In the genomic region with DNA sequence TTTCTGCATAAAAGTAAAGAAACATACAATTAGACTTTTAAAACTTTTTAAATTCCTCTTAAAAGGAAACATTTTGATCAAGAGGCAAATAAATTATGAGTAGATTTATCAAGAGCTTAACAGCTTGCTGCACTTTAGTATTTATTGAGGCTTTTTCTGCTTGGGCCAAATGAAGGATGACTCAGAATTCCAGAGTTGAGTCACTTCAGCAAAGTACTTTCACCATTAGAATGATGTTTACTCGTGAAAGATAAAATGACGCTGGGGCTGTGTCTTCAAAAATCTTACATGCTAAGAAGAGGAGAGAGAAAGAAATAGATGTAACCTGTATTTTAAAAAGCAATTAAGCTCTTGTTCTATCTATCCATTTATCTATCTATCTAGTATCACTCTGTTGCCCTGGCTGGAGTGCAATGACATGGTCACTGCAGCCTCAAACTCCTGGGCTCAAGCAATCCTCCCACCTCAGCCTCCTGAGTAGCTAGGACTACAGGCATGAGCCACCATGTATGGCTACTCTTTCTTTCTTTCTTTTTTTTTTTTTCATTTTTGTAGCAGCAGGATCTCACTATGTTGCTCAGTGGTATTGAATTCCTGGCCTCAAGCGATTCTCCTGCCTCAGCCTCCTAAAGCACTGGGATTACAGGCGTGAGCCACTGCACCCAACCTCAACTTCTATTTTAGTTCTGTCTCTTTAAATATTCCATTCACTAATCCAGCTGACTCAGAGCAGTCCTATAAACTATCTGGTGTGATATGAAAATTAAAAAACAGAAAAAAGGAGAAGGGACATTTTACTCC, we compare ENCODE assay signal across 8 cellular contexts.
DNase-seq lines count a peak whose midpoint lies in the region; ATAC-seq and TF ChIP-seq lines count a peak whose summit lies in the region.

No MANE protein-coding gene starts in this region.

- no peak for TF ChIP-seq CTCF in left ventricle myocardium inferior (IDR thresholded peaks at IDR 0.05; ENCODE audit: borderline replicate concordance)
- TF ChIP-seq CTCF in vagina (IDR thresholded peaks at IDR 0.05), result no peak
- TF ChIP-seq CTCF in body of pancreas (IDR thresholded peaks at IDR 0.05), result no peak

- DNase-seq in ACHN, result peak; percentile 66
- peak; percentile 69 for DNase-seq in RPMI7951 (ENCODE audit: low read depth)
- DNase-seq in left ventricle myocardium inferior, result no peak
- no peak for DNase-seq in vagina (ENCODE audit: extremely low spot score in 2 of 2)
- DNase-seq in body of pancreas, result no peak
- DNase-seq in substantia nigra (lab: John Stamatoyannopoulos, UW), result no peak
- DNase-seq in SKM-1 treated with dmso at 0.1 percent for 144 hours (lab: John Stamatoyannopoulos, UW; ENCODE audit: unreplicated experiment), result no peak

- H3K4me1 ChIP-seq in left ventricle myocardium inferior (peaks cover 9% of the 10 kb centered on the region), vagina (peaks cover 36% of the 10 kb centered on the region), body of pancreas (peaks cover 6% of the 10 kb centered on the region)

- no peaks in the 10 kb centered on the region for H3K36me3 ChIP-seq in left ventricle myocardium inferior
- H3K36me3 ChIP-seq in vagina, result no peaks in the 10 kb centered on the region
- no peaks in the 10 kb centered on the region for H3K36me3 ChIP-seq in body of pancreas (replicated peaks in 1 of 2; ENCODE audit: insufficient read depth in 1 of 2, low read depth in 2 of 2)

- peak overlapping the region; percentile 60 for H3K27ac ChIP-seq in left ventricle myocardium inferior (replicated peaks)
- H3K27ac ChIP-seq in vagina, result peak overlapping the region; percentile 91
- peak overlapping the region in 1 of 4 donors; percentile 26 for H3K27ac ChIP-seq in body of pancreas
- no peak overlapping the region for H3K27ac ChIP-seq in substantia nigra (ENCODE audit: low read depth, low read length, poor library complexity, severe bottlenecking)

- peak; percentile 51 for ATAC-seq in GM21381 (IDR thresholded peaks at IDR 0.05; ENCODE audit: unreplicated experiment)
- no peak for ATAC-seq in body of pancreas

- 75 to 76% methylated on average over 4 of the region's 4 CpGs for WGBS in body of pancreas, 2 donors

- TF ChIP-seq POLR2A in vagina (IDR thresholded peaks at IDR 0.05), result no peak
- TF ChIP-seq POLR2A in body of pancreas (IDR thresholded peaks at IDR 0.05), result no peak

- no peaks in the 10 kb centered on the region for H3K27me3 ChIP-seq in left ventricle myocardium inferior (ENCODE audit: low read depth)
- no peaks in the 10 kb centered on the region for H3K27me3 ChIP-seq in vagina
- H3K27me3 ChIP-seq in body of pancreas, result no peaks in the 10 kb centered on the region

- no peaks in the 10 kb centered on the region for H3K9me3 ChIP-seq in left ventricle myocardium inferior (replicated peaks)
- no peaks in the 10 kb centered on the region for H3K9me3 ChIP-seq in vagina
- no peaks in the 10 kb centered on the region for H3K9me3 ChIP-seq in body of pancreas

- in situ Hi-C loops in ACHN (cut with HindIII; ENCODE audit: low pct_ligation_motif_present, low pct_unique_long_range_greater_than_20kb, low sequenced_read_pairs), result no loop called here

- H3K4me3 ChIP-seq in left ventricle myocardium inferior (no peak overlapping the region), vagina (no peak overlapping the region), body of pancreas (no peak overlapping the region)

- intact Hi-C loops in left ventricle myocardium inferior (cut with micrococcal nuclease) (no loop called here), vagina (cut with DNase I) (loop anchor here (5.0 kb wide), 1 partner anchor 241 kb away; the partner anchor contains the start of gene CABLES1), body of pancreas (cut with DNase I) (no loop called here)

Comparison
In these comparisons a context has a peak if more than half of its experiments do, and no peak if none do; other contexts are left out.
1. DNase-seq: peak in ACHN (single experiment) and RPMI7951 (single experiment); none in left ventricle myocardium inferior (single experiment), vagina (0 of 2), body of pancreas (0 of 4), substantia nigra (0 of 49) and SKM-1 treated with dmso at 0.1 percent for 144 hours (single experiment).